In genomic region chr2:211331736-211332135, GRCh38 we compare ENCODE assay signal across 28 cellular contexts.
DNase-seq lines count a peak whose midpoint lies in the region; ATAC-seq, FAIRE-seq and TF ChIP-seq lines count a peak whose summit lies in the region.
"Had no signal": no experiment of that assay in that cellular context is flagged by ENCODE, and none has a peak within 500 bp of the region (broad histone marks: within the 10 kb centered on the region; RNA-seq: fewer than 3 reads in every experiment).

No MANE protein-coding gene starts in this region.

- H3T11ph ChIP-seq in H9 (ENCODE audit: low read length), result no peak overlapping the region

- TF ChIP-seq EP300 in H1 (IDR thresholded peaks at IDR 0.05; ENCODE audit: borderline replicate concordance in 1 of 2, low read depth in 2 of 2, low read length in 2 of 2), result no peak

- H3K56ac ChIP-seq in H9 (ENCODE audit: insufficient read length, low read depth, low read length) (no peak overlapping the region), H1 (replicated peaks; ENCODE audit: insufficient read length, low read depth, low read length) (no peak overlapping the region)

- no peak overlapping the region for H2AFZ ChIP-seq in H9 (ENCODE audit: low read length)
- no peak overlapping the region for H2AFZ ChIP-seq in H1 (ENCODE audit: low read length)
- H2AFZ ChIP-seq in neuronal stem cell (ENCODE audit: low read length), result peak overlapping the region; percentile 41
- H2AFZ ChIP-seq: PC-9 had no signal

- no peak for TF ChIP-seq RAD21 in H1 (IDR thresholded peaks at IDR 0.05 in 1 of 2, conservative IDR thresholded peaks at IDR 0.05 in 1 of 2; ENCODE audit: low read depth in 2 of 2, low read length in 2 of 2)

- H2BK5ac ChIP-seq in H9 (ENCODE audit: insufficient read length, low read length) (no peak overlapping the region), H1 (ENCODE audit: low read depth, low read length) (no peak overlapping the region), neuronal stem cell (ENCODE audit: low read length) (no peak overlapping the region)

- H2BK120ac ChIP-seq in H9 (ENCODE audit: low read depth, low read length, poor library complexity, severe bottlenecking) (no peak overlapping the region), H1 (replicated peaks; ENCODE audit: low read depth, low read length) (no peak overlapping the region), neuronal stem cell (ENCODE audit: low read depth, low read length) (no peak overlapping the region)

- peaks cover 15% of the 10 kb centered on the region for H3K27me3 Mint-ChIP-seq in H9 (ENCODE audit: low read depth)
- H3K27me3 Mint-ChIP-seq: CD4-positive, alpha-beta memory T cell had no signal

- H3K36me3 ChIP-seq in H1 (ENCODE audit: control insufficient read depth in 2 of 4, insufficient read depth in 4 of 4, low read length in 3 of 4) (no peaks in the 10 kb centered on the region), iPS-18a (ENCODE audit: control insufficient read depth, low read depth, low read length) (no peaks in the 10 kb centered on the region), neuronal stem cell (replicated peaks in 1 of 2; ENCODE audit: control insufficient read depth in 2 of 2, insufficient read depth in 2 of 2, low read length in 2 of 2) (no peaks in the 10 kb centered on the region)
- H3K36me3 ChIP-seq: SJCRH30 had no signal

- H3K4me3 ChIP-seq in H1 (ENCODE audit: extremely low read depth in 1 of 4, insufficient read depth in 2 of 4, low read depth in 3 of 4, low read length in 4 of 4) (no peak overlapping the region), iPS-18a (ENCODE audit: low read length) (peak overlapping the region; percentile 33), neuronal stem cell (ENCODE audit: low read length in 2 of 2) (no peak overlapping the region)
- H3K4me3 ChIP-seq: PC-9, SJCRH30 had no signal

- H3K23ac ChIP-seq in H9 (ENCODE audit: insufficient read length, low read depth, low read length) (no peak overlapping the region), H1 (ENCODE audit: insufficient read length) (no peak overlapping the region), neuronal stem cell (ENCODE audit: low read depth, low read length, poor library complexity) (no peak overlapping the region)

- no peak overlapping the region; a peak in 1 of 5 replicates for H3K4me3 Mint-ChIP-seq in H9
- H3K4me3 Mint-ChIP-seq: CD4-positive, alpha-beta memory T cell had no signal

- POLR2A ChIA-PET in H1 (lab: Charles Lee; ENCODE audit: partially characterized antibody), result no interaction called here

- no peak overlapping the region for H2AK5ac ChIP-seq in H9 (ENCODE audit: insufficient read length, low read length)
- no peak overlapping the region for H2AK5ac ChIP-seq in H1 (ENCODE audit: low read depth, low read length)
- no peak overlapping the region for H2AK5ac ChIP-seq in neuronal stem cell (ENCODE audit: low read depth, low read length)

- no peak for TF ChIP-seq CTCF in H9 (conservative IDR thresholded peaks at IDR 0.05)
- no peak for TF ChIP-seq CTCF in H1 (IDR thresholded peaks at IDR 0.05; ENCODE audit: control extremely low read depth in 1 of 3, insufficient read depth in 1 of 3, low read depth in 1 of 3, low read length in 3 of 3)

- H2BK15ac ChIP-seq in H9 (ENCODE audit: low read depth, low read length), result no peak overlapping the region
- no peak overlapping the region for H2BK15ac ChIP-seq in H1 (ENCODE audit: low read length)
- H2BK15ac ChIP-seq in neuronal stem cell (ENCODE audit: low read length), result no peak overlapping the region

- H3K14ac ChIP-seq in H9 (ENCODE audit: insufficient read depth, low read length) (no peak overlapping the region), H1 (ENCODE audit: insufficient read length) (no peak overlapping the region), neuronal stem cell (ENCODE audit: low read length) (no peak overlapping the region)

- H2BK12ac ChIP-seq in H9 (ENCODE audit: insufficient read length, low read depth, low read length) (no peak overlapping the region), H1 (ENCODE audit: low read depth, low read length) (no peak overlapping the region), neuronal stem cell (ENCODE audit: low read length) (no peak overlapping the region)

- H3K27me3 ChIP-seq in H9 (ENCODE audit: insufficient read depth, low read length) (no peaks in the 10 kb centered on the region), H1 (replicated peaks in 1 of 4; ENCODE audit: control insufficient read depth in 3 of 4, extremely low read depth in 1 of 4, insufficient read depth in 3 of 4, low read length in 3 of 4) (no peaks in the 10 kb centered on the region), iPS-18a (ENCODE audit: control insufficient read depth, insufficient read depth, low read length) (peaks cover 4% of the 10 kb centered on the region), neuronal stem cell (ENCODE audit: control insufficient read depth in 3 of 3, insufficient read depth in 3 of 3, low read depth in 1 of 3, low read length in 3 of 3) (no peaks in the 10 kb centered on the region)
- H3K27me3 ChIP-seq: SJCRH30 had no signal

- H2BK20ac ChIP-seq in H9 (ENCODE audit: low read depth, low read length, poor library complexity, severe bottlenecking) (no peak overlapping the region), H1 (ENCODE audit: low read length) (no peak overlapping the region)

- ATAC-seq in HG02884 (IDR thresholded peaks at IDR 0.05; ENCODE audit: unreplicated experiment) (no peak), HG03135 (IDR thresholded peaks at IDR 0.05; ENCODE audit: unreplicated experiment) (no peak), HG02852 (IDR thresholded peaks at IDR 0.05; ENCODE audit: unreplicated experiment) (no peak)
- ATAC-seq: Right ventricle myocardium inferior, SK-N-SH treated with all-trans-retinoic acid at 6 μM for 48 hours had no signal

- H3K9me3 ChIP-seq in H9 (ENCODE audit: control insufficient read depth, low read depth, low read length) (no peaks in the 10 kb centered on the region), H1 (ENCODE audit: insufficient read depth in 2 of 2, low read depth in 1 of 2, low read length in 1 of 2) (no peaks in the 10 kb centered on the region), iPS-18a (ENCODE audit: control insufficient read depth, low read depth, low read length) (no peaks in the 10 kb centered on the region), neuronal stem cell (replicated peaks in 1 of 2; ENCODE audit: control insufficient read depth in 2 of 2, insufficient read depth in 1 of 2, low read depth in 1 of 2, low read length in 2 of 2) (no peaks in the 10 kb centered on the region)
- H3K9me3 ChIP-seq: Caco-2, SJCRH30 had no signal

- H4K91ac ChIP-seq in H9 (ENCODE audit: insufficient read length, low read depth, low read length) (no peak overlapping the region), H1 (replicated peaks; ENCODE audit: insufficient read length, low read length) (no peak overlapping the region), neuronal stem cell (ENCODE audit: low read depth, low read length, poor library complexity) (no peak overlapping the region)

- H4K8ac ChIP-seq in H9 (replicated peaks; ENCODE audit: insufficient read length, low read depth, low read length) (no peak overlapping the region), H1 (ENCODE audit: extremely low read depth, insufficient read depth, low read length) (no peak overlapping the region), neuronal stem cell (ENCODE audit: low read depth, low read length) (no peak overlapping the region)

- H4K20me1 ChIP-seq in H9 (ENCODE audit: control insufficient read depth, insufficient read depth, insufficient read length) (no peaks in the 10 kb centered on the region), H1 (replicated peaks in 1 of 2; ENCODE audit: control insufficient read depth in 1 of 2, insufficient read depth in 2 of 2, low read length in 2 of 2) (no peaks in the 10 kb centered on the region)

- H3K4me2 ChIP-seq in H9 (ENCODE audit: insufficient read depth, insufficient read length, low read length), result peak overlapping the region; percentile 37
- H3K4me2 ChIP-seq in H1 (ENCODE audit: insufficient read depth in 1 of 2, low read depth in 2 of 2, low read length in 2 of 2), result peak overlapping the region; percentile 18 to 22; a peak in 3 of 4 replicates
- H3K4me2 ChIP-seq in neuronal stem cell (ENCODE audit: insufficient read depth, low read length, poor library complexity, severe bottlenecking), result no peak overlapping the region
- H3K4me2 ChIP-seq: PC-9 had no signal

- H3K9me3 Mint-ChIP-seq in H9, result peaks cover 0 to 2% of the 10 kb centered on the region in 2 experiments; a peak in 1 of 5 replicates

- no peaks in the 10 kb centered on the region for H3K36me3 Mint-ChIP-seq in H9 (ENCODE audit: insufficient read depth in 1 of 3, low read depth in 3 of 3)
- H3K36me3 Mint-ChIP-seq: CD4-positive, alpha-beta memory T cell had no signal

- no peak for TF ChIP-seq POLR2A in H1 (IDR thresholded peaks at IDR 0.05; ENCODE audit: control extremely low read depth in 1 of 2, low read depth in 2 of 2, low read length in 2 of 2)

- H3K23me2 ChIP-seq in H9 (ENCODE audit: insufficient read length, low read depth, low read length, poor library complexity, severe bottlenecking) (no peaks in the 10 kb centered on the region), H1 (ENCODE audit: low read depth, low read length) (no peaks in the 10 kb centered on the region)

- no peaks in the 10 kb centered on the region for H3K79me2 ChIP-seq in H9 (ENCODE audit: insufficient read depth, low read length)
- no peaks in the 10 kb centered on the region for H3K79me2 ChIP-seq in H1 (ENCODE audit: control insufficient read depth in 1 of 2, insufficient read depth in 2 of 2, low read length in 2 of 2)

- H3K27ac Mint-ChIP-seq in H9, result no peak overlapping the region
- H3K27ac Mint-ChIP-seq: CD4-positive, alpha-beta memory T cell had no signal

- CTCF ChIA-PET in H1 (lab: Charles Lee; ENCODE audit: partially characterized antibody), result no interaction called here

- H3K9ac ChIP-seq in H9 (ENCODE audit: extremely low read depth, insufficient read length, low read length) (no peak overlapping the region), H1 (replicated peaks in 1 of 4; ENCODE audit: extremely low read depth in 1 of 4, low read depth in 3 of 4, low read length in 3 of 4) (no peak overlapping the region), iPS-18a (ENCODE audit: low read length) (no peak overlapping the region), neuronal stem cell (ENCODE audit: low read depth, low read length, poor library complexity) (no peak overlapping the region)

- peak; percentile 94 for FAIRE-seq in H1 (lab: Jason Lieb, UNC)
- FAIRE-seq: GM12891, H54 had no signal

- H3K27ac ChIP-seq in H9 (ENCODE audit: insufficient read length, low read depth, low read length), result no peak overlapping the region
- no peak overlapping the region for H3K27ac ChIP-seq in H1 (ENCODE audit: low read depth, low read length)
- H3K27ac ChIP-seq in iPS-18a (ENCODE audit: low read length), result no peak overlapping the region
- H3K27ac ChIP-seq in neuronal stem cell (replicated peaks; ENCODE audit: low read length), result no peak overlapping the region
- H3K27ac ChIP-seq: PC-9, SJCRH30 had no signal

- peak; percentile 44 for DNase-seq in H9
- peak in 1 of 2 experiments; percentile 36 for DNase-seq in H1 (ENCODE audit: low read depth in 1 of 2, low spot score in 2 of 2)
- DNase-seq in neuronal stem cell (ENCODE audit: low spot score), result no peak
- DNase-seq: C1 segment of cervical spinal cord; CD4-positive, alpha-beta memory T cell; DMS 273 treated with DMSO at 0.1 percent for 48 hours; DMS79; EL; GF-D8; KBM-7; MV-4-11; NCI-H1105; NCI-H1436 treated with DMSO at 0.1 percent for 48 hours; NCI-H2029; NCI-H446; NCI-H524 treated with DMSO at 0.1 percent for 48 hours; NCI-H774; PC-9; SJCRH30 had no signal

- H3K4me1 Mint-ChIP-seq in H9, result peaks cover 26 to 30% of the 10 kb centered on the region in 2 experiments
- H3K4me1 Mint-ChIP-seq: CD4-positive, alpha-beta memory T cell had no signal

- H3K18ac ChIP-seq in H9 (ENCODE audit: insufficient read length, low read depth, low read length) (no peak overlapping the region), H1 (ENCODE audit: extremely low read depth, low read length) (no peak overlapping the region), neuronal stem cell (ENCODE audit: low read length) (no peak overlapping the region)

- H3K79me1 ChIP-seq in H9 (ENCODE audit: insufficient read depth, low read depth, low read length, poor library complexity, severe bottlenecking), result no peaks in the 10 kb centered on the region
- no peaks in the 10 kb centered on the region for H3K79me1 ChIP-seq in H1 (ENCODE audit: low read depth, low read length)
- H3K79me1 ChIP-seq in neuronal stem cell (ENCODE audit: low read depth, low read length), result no peaks in the 10 kb centered on the region

- H3K4ac ChIP-seq in H9 (ENCODE audit: low read depth, low read length), result no peak overlapping the region
- H3K4ac ChIP-seq in H1 (replicated peaks; ENCODE audit: insufficient read length, low read depth, low read length), result no peak overlapping the region
- H3K4ac ChIP-seq in neuronal stem cell (ENCODE audit: low read length), result no peak overlapping the region

- no peak overlapping the region for H4K5ac ChIP-seq in H9 (ENCODE audit: insufficient read length, low read depth, low read length)
- no peak overlapping the region for H4K5ac ChIP-seq in H1 (ENCODE audit: insufficient read length, low read depth, low read length)

- no CpG with 5 or more reads among the region's 2 CpGs for WGBS in H9 (ENCODE audit: extremely low coverage, insufficient read length, low lambda C conversion rate)
- WGBS in H1 (ENCODE audit: extremely low coverage in 1 of 2, insufficient coverage in 1 of 2, insufficient read length in 1 of 2, insufficient replicate concordance in 2 of 2, low coverage in 1 of 2, low lambda C conversion rate in 2 of 2, missing lambda C conversion rate in 1 of 2), 2 experiments, result 11% methylated on average over 2 of the region's 2 CpGs; no CpG with 5 or more reads in 1 of the 2 experiments
- no CpG with 5 or more reads among the region's 2 CpGs for WGBS in neuronal stem cell (ENCODE audit: extremely low coverage in 2 of 2, insufficient read length in 2 of 2, insufficient replicate concordance in 1 of 2), 2 donors

- peaks cover 6% of the 10 kb centered on the region; the same call in 1 of the 2 replicates for H3K4me1 ChIP-seq in H9 (ENCODE audit: insufficient read depth, low read length)
- H3K4me1 ChIP-seq in H1 (replicated peaks in 1 of 4; ENCODE audit: control insufficient read depth in 3 of 4, insufficient read depth in 4 of 4, low read length in 3 of 4), result peaks cover 0 to 13% (median 0%) of the 10 kb centered on the region in 4 experiments; a peak in 2 of 7 replicates
- H3K4me1 ChIP-seq in iPS-18a (ENCODE audit: control insufficient read depth, low read depth, low read length), result peaks cover 14% of the 10 kb centered on the region
- peaks cover 0 to 5% of the 10 kb centered on the region in 2 donors for H3K4me1 ChIP-seq in neuronal stem cell (ENCODE audit: control insufficient read depth in 2 of 2, insufficient read depth in 1 of 2, low read depth in 1 of 2, low read length in 2 of 2)
- H3K4me1 ChIP-seq: SJCRH30 had no signal
